ENCODE assay signal across 1 cellular context in the genomic region with DNA sequence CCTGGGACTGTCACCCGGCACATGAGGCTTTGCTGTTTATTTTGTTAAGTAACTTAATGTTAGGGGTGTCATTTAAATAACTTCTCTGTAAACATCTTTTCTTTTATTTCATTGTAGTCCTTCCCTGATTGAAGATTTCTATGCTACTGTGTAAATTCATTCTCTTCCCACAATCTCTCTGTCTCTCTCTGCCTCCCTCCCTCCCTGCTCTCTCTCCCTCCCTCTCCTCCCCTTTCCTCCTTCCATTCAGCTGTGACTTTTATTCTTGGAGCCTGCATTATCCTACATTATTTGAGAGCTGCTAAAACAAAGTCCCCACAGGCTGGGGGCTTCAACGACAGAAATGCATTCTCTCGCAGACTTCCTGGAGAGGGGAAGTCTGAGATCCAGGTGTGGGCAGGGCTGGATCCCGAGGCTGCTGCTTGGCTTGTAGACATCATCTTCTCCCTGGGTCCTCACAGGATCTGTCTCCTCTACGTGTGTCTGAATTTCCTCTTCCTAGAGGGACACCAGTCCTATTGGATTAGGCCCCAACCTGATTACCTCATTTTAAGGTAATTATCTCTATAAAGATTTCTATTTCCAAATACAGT.
TF ChIP-seq lines count a peak whose summit lies in the region.

No MANE protein-coding gene starts in this region.

TF ChIP-seq in WTC11, 78 proteins besides CTCF, POLR2A, EP300 and RAD21 (continued from another document):
- TF ChIP-seq ARID4B (CRISPR knock-in tag; IDR thresholded peaks at IDR 0.05; ENCODE audit: borderline replicate concordance) (no peak), E2F1 (CRISPR knock-in tag; IDR thresholded peaks at IDR 0.05) (no peak), KAT7 (CRISPR knock-in tag; IDR thresholded peaks at IDR 0.05; ENCODE audit: borderline replicate concordance) (no peak), RORB (CRISPR knock-in tag; IDR thresholded peaks at IDR 0.05) (no peak), AFF4 (CRISPR knock-in tag; IDR thresholded peaks at IDR 0.05; ENCODE audit: borderline replicate concordance) (no peak), MYBL2 (CRISPR knock-in tag; IDR thresholded peaks at IDR 0.05) (no peak), CBFB (CRISPR knock-in tag; IDR thresholded peaks at IDR 0.05; ENCODE audit: low read depth) (no peak), MLX (CRISPR knock-in tag; IDR thresholded peaks at IDR 0.05) (no peak), PRDM15 (CRISPR knock-in tag; IDR thresholded peaks at IDR 0.05) (no peak), ESRRA (CRISPR knock-in tag; IDR thresholded peaks at IDR 0.05; ENCODE audit: borderline replicate concordance) (no peak), ATF3 (CRISPR knock-in tag; conservative IDR thresholded peaks at IDR 0.05) (no peak), ZNF396 (CRISPR knock-in tag; IDR thresholded peaks at IDR 0.05; ENCODE audit: borderline replicate concordance) (no peak), ZBTB21 (CRISPR knock-in tag; IDR thresholded peaks at IDR 0.05; ENCODE audit: borderline replicate concordance) (no peak)
